Comparison of ENCODE assay signal across 21 cellular contexts in the genomic region with DNA sequence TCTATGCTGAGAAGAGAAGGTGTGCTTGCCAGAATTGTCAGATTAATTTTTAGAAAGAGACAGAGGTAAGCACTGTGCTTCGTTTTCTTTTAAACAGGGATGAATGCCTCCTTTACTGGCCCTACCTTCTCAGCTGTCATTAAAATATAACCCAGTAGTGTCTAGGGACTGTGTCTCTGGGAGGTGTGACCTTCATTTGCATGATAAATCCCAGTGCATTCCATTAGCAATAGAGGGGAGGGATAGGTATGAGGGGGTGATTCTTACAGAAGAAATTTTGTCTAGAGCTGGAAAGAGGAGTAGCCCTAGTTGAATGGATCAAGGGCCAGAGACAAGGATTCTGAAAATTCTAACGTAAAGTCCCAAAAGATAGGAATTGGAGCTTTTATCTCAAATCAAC.
"Had no signal": no experiment of that assay in that cellular context is flagged by ENCODE, and none has a peak within 500 bp of the region (broad histone marks: within the 10 kb centered on the region; RNA-seq: fewer than 3 reads in every experiment).

No MANE protein-coding gene starts in this region.

- H3K27me3 ChIP-seq: brain microvascular endothelial cell, dorsolateral prefrontal cortex, transverse colon, vagina had no signal

- H3K4me3 ChIP-seq: dorsolateral prefrontal cortex, transverse colon, vagina had no signal

- H3K9me3 Mint-ChIP-seq: activated naive CD8-positive, alpha-beta T cell treated with anti-CD3 and anti-CD28 coated beads, Interleukin-2, amount 50 U/mL, for 24 hours had no signal

- H3K27ac Mint-ChIP-seq: activated naive CD4-positive, alpha-beta T cell treated with anti-CD3 and anti-CD28 coated beads, Interleukin-2, amount 10 ng/mL, durations not matched to agents 7 days and 5 days; activated naive CD8-positive, alpha-beta T cell treated with anti-CD3 and anti-CD28 coated beads, Interleukin-2, amount 50 U/mL, for 24 hours; naive thymus-derived CD8-positive, alpha-beta T cell had no signal

- H3K4me3 Mint-ChIP-seq: activated naive CD4-positive, alpha-beta T cell treated with anti-CD3 and anti-CD28 coated beads, Interleukin-2, amount 10 ng/mL, durations not matched to agents 7 days and 5 days; activated naive CD8-positive, alpha-beta T cell treated with anti-CD3 and anti-CD28 coated beads, Interleukin-2, amount 50 U/mL, for 24 hours; naive thymus-derived CD8-positive, alpha-beta T cell had no signal

- H3K4me1 Mint-ChIP-seq: activated naive CD4-positive, alpha-beta T cell treated with anti-CD3 and anti-CD28 coated beads, Interleukin-2, amount 10 ng/mL, durations not matched to agents 7 days and 5 days; activated naive CD8-positive, alpha-beta T cell treated with anti-CD3 and anti-CD28 coated beads, Interleukin-2, amount 50 U/mL, for 24 hours; naive thymus-derived CD8-positive, alpha-beta T cell had no signal

- H3K36me3 Mint-ChIP-seq: activated naive CD4-positive, alpha-beta T cell treated with anti-CD3 and anti-CD28 coated beads, Interleukin-2, amount 10 ng/mL, durations not matched to agents 7 days and 5 days; naive thymus-derived CD8-positive, alpha-beta T cell had no signal

- H3K27me3 Mint-ChIP-seq: activated naive CD4-positive, alpha-beta T cell treated with anti-CD3 and anti-CD28 coated beads, Interleukin-2, amount 10 ng/mL, durations not matched to agents 7 days and 5 days had no signal

- H3K36me3 ChIP-seq: brain microvascular endothelial cell, transverse colon, vagina had no signal

- H3K27ac ChIP-seq: brain microvascular endothelial cell, dorsolateral prefrontal cortex, epithelial cell of prostate, vagina had no signal

- DNase-seq: activated CD4-positive, alpha-beta T cell treated with anti-CD3 and anti-CD28 coated beads, Interleukin-2, amount 50 U/mL, for 1 hour; activated CD8-positive, alpha-beta memory T cell treated with anti-CD3 and anti-CD28 coated beads for 24 hours; activated CD8-positive, alpha-beta memory T cell treated with anti-CD3 and anti-CD28 coated beads, Interleukin-2, amount 50 U/mL, for 48 hours; activated effector memory CD4-positive, alpha-beta T cell treated with Interleukin-2 at 50 U/mL for 16 hours; activated naive CD4-positive, alpha-beta T cell treated with anti-CD3 and anti-CD28 coated beads, Interleukin-2, amount 10 ng/mL, durations not matched to agents 7 days and 5 days; activated naive CD8-positive, alpha-beta T cell treated with anti-CD3 and anti-CD28 coated beads, Interleukin-2, amount 50 U/mL, for 24 hours; activated T-cell treated with anti-CD3 and anti-CD28 coated beads, Interleukin-2, amount 50 U/mL, for 48 hours; anterior cingulate cortex; brain microvascular endothelial cell; central memory CD4-positive, alpha-beta T cell; dorsolateral prefrontal cortex; foreskin melanocyte; head of caudate nucleus; naive thymus-derived CD8-positive, alpha-beta T cell; posterior cingulate gyrus; stimulated activated naive CD8-positive, alpha-beta T cell treated with anti-CD3 and anti-CD28 coated beads, Interleukin-15, Interleukin-2, amounts not matched to agents 100 U/mL and 50 U/mL, for 24 hours; T1000; transverse colon had no signal

- ATAC-seq: activated CD4-positive, CD25-positive, alpha-beta regulatory T cell treated with anti-CD3 and anti-CD28 coated beads, Interleukin-2, amount 50 U/mL, for 24 hours; activated naive CD8-positive, alpha-beta T cell treated with anti-CD3 and anti-CD28 coated beads, Interleukin-2, amount 50 U/mL, for 24 hours; naive thymus-derived CD8-positive, alpha-beta T cell; stimulated activated naive CD8-positive, alpha-beta T cell treated with anti-CD3 and anti-CD28 coated beads, Interleukin-15, Interleukin-2, amounts not matched to agents 100 U/mL and 50 U/mL, for 24 hours had no signal

- H3K9me3 ChIP-seq: transverse colon, vagina had no signal
